20 cellular contexts compared by ENCODE assay signal in the genomic region with DNA sequence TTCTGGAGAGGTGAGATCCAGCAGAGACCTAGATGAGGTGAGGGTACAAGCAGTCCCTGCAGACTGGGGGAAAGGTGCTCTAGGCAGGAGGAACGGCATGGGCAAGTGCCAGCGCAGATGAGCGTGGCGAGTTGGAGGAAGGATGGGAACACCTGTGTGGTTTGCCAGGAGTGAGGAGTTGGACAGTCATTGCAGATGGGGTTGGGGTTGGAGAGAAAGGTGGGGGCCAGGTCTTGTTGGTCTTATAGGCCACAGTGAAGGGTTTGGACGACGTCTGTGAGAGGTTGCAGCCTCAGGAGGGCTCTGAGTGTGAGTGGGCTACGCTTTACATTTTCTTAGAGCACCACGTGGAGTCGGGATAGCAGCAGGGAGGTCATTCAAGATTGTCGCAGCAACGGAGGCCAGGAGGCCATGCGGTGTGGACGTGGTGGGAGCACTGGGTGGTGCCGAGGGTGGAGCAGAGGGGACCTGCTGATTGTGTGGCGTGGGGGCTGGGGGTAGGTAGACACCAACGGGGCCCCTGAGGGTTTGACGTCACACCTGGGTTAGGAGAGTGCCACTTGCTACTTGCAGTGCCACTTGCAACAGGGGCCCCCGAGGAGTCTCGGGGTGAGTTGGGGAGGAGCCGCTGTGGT.
DNase-seq lines count a peak whose midpoint lies in the region; TF ChIP-seq lines count a peak whose summit lies in the region.
"Had no signal": no experiment of that assay in that cellular context is flagged by ENCODE, and none has a peak within 500 bp of the region (broad histone marks: within the 10 kb centered on the region; RNA-seq: fewer than 3 reads in every experiment).

No MANE protein-coding gene starts in this region.

- POLR2A ChIA-PET in CD4-positive, alpha-beta memory T cell (lab: Charles Lee; ENCODE audit: partially characterized antibody), result no interaction called here

- H3T11ph ChIP-seq in H9 (ENCODE audit: low read length), result no peak overlapping the region

- H3K9me3 Mint-ChIP-seq in activated naive CD4-positive, alpha-beta T cell treated with anti-CD3 and anti-CD28 coated beads, Interleukin-2, amount 10 ng/mL, durations not matched to agents 7 days and 5 days, result no peaks in the 10 kb centered on the region
- no peaks in the 10 kb centered on the region for H3K9me3 Mint-ChIP-seq in CD4-positive, alpha-beta memory T cell
- no peaks in the 10 kb centered on the region; a peak in 1 of 5 replicates for H3K9me3 Mint-ChIP-seq in H9
- H3K9me3 Mint-ChIP-seq: CD4-positive, alpha-beta T cell had no signal

- no peak overlapping the region for H2AFZ ChIP-seq in H9 (ENCODE audit: low read length)
- H2AFZ ChIP-seq in neuronal stem cell (ENCODE audit: low read length), result no peak overlapping the region
- H2AFZ ChIP-seq: GM23248, PC-9 had no signal

- no peaks in the 10 kb centered on the region for H3K9me3 ChIP-seq in CD4-positive, alpha-beta memory T cell (ENCODE audit: control insufficient read depth in 1 of 2, low read length in 2 of 2)
- H3K9me3 ChIP-seq in H9 (ENCODE audit: control insufficient read depth, low read depth, low read length), result no peaks in the 10 kb centered on the region
- H3K9me3 ChIP-seq in neuronal stem cell (replicated peaks in 1 of 2; ENCODE audit: control insufficient read depth in 2 of 2, insufficient read depth in 1 of 2, low read depth in 1 of 2, low read length in 2 of 2), result peaks cover 0 to 3% of the 10 kb centered on the region in 2 donors

- H3K27me3 Mint-ChIP-seq in activated naive CD4-positive, alpha-beta T cell treated with anti-CD3 and anti-CD28 coated beads, Interleukin-2, amount 10 ng/mL, durations not matched to agents 7 days and 5 days, result no peaks in the 10 kb centered on the region
- no peaks in the 10 kb centered on the region for H3K27me3 Mint-ChIP-seq in CD4-positive, alpha-beta memory T cell
- no peaks in the 10 kb centered on the region for H3K27me3 Mint-ChIP-seq in H9 (ENCODE audit: low read depth)
- H3K27me3 Mint-ChIP-seq: CD4-positive, alpha-beta T cell had no signal

- intact Hi-C loops in CD4-positive, alpha-beta memory T cell (cut with micrococcal nuclease), result no loop called here

- peaks cover 35% of the 10 kb centered on the region for H3K36me3 ChIP-seq in CD4-positive, alpha-beta memory T cell (ENCODE audit: insufficient read depth, low read length)
- peaks cover 37 to 73% of the 10 kb centered on the region in 2 donors for H3K36me3 ChIP-seq in neuronal stem cell (replicated peaks in 1 of 2; ENCODE audit: control insufficient read depth in 2 of 2, insufficient read depth in 2 of 2, low read length in 2 of 2)

- no peak overlapping the region for H3K4me3 ChIP-seq in CD4-positive, alpha-beta memory T cell (ENCODE audit: low read length in 2 of 2)
- H3K4me3 ChIP-seq in neuronal stem cell (ENCODE audit: low read length in 2 of 2), result peak overlapping the region in 1 of 2 donors; percentile 47
- H3K4me3 ChIP-seq: GM23248, PC-9 had no signal

- H2BK5ac ChIP-seq in H9 (ENCODE audit: insufficient read length, low read length) (no peak overlapping the region), neuronal stem cell (ENCODE audit: low read length) (no peak overlapping the region)

- no peaks in the 10 kb centered on the region for H3K79me1 ChIP-seq in H9 (ENCODE audit: insufficient read depth, low read depth, low read length, poor library complexity, severe bottlenecking)
- no peaks in the 10 kb centered on the region for H3K79me1 ChIP-seq in neuronal stem cell (ENCODE audit: low read depth, low read length)

- no peak overlapping the region for H3K27ac ChIP-seq in CD4-positive, alpha-beta memory T cell (ENCODE audit: low read depth, low read length)
- H3K27ac ChIP-seq in H9 (ENCODE audit: insufficient read length, low read depth, low read length) (no peak overlapping the region), neuronal stem cell (replicated peaks; ENCODE audit: low read length) (no peak overlapping the region)
- H3K27ac ChIP-seq: GM23248, KMS-11, PC-9 had no signal

- CTCF ChIA-PET in activated naive CD4-positive, alpha-beta T cell treated with anti-CD3 and anti-CD28 coated beads, Interleukin-2, amount 10 ng/mL, durations not matched to agents 7 days and 5 days (lab: Charles Lee), result no interaction called here
- CTCF ChIA-PET in CD4-positive, alpha-beta memory T cell (lab: Charles Lee; ENCODE audit: partially characterized antibody), result no interaction called here

- peak overlapping the region; percentile 35 for H3K27ac Mint-ChIP-seq in activated naive CD4-positive, alpha-beta T cell treated with anti-CD3 and anti-CD28 coated beads, Interleukin-2, amount 10 ng/mL, durations not matched to agents 7 days and 5 days
- H3K27ac Mint-ChIP-seq in CD4-positive, alpha-beta memory T cell, result peak overlapping the region in 5 of 7 donors; percentile 22 to 86 (median 49)
- peak overlapping the region in 2 of 3 experiments; percentile 76 to 85; a peak in 5 of 7 replicates for H3K27ac Mint-ChIP-seq in H9
- H3K27ac Mint-ChIP-seq: CD4-positive, alpha-beta T cell had no signal

- no peaks in the 10 kb centered on the region for H3K27me3 ChIP-seq in CD4-positive, alpha-beta memory T cell (ENCODE audit: insufficient read depth, low read length)
- H3K27me3 ChIP-seq in H9 (ENCODE audit: insufficient read depth, low read length), result no peaks in the 10 kb centered on the region
- no peaks in the 10 kb centered on the region for H3K27me3 ChIP-seq in neuronal stem cell (ENCODE audit: control insufficient read depth in 3 of 3, insufficient read depth in 3 of 3, low read depth in 1 of 3, low read length in 3 of 3)

- H2AK5ac ChIP-seq in H9 (ENCODE audit: insufficient read length, low read length) (no peak overlapping the region), neuronal stem cell (ENCODE audit: low read depth, low read length) (peak overlapping the region; percentile 50)

- H2BK12ac ChIP-seq in H9 (ENCODE audit: insufficient read length, low read depth, low read length) (no peak overlapping the region), neuronal stem cell (ENCODE audit: low read length) (no peak overlapping the region)

- no peak overlapping the region for H3K14ac ChIP-seq in H9 (ENCODE audit: insufficient read depth, low read length)
- H3K14ac ChIP-seq in neuronal stem cell (ENCODE audit: low read length), result no peak overlapping the region

- no peak overlapping the region for H2BK120ac ChIP-seq in H9 (ENCODE audit: low read depth, low read length, poor library complexity, severe bottlenecking)
- no peak overlapping the region for H2BK120ac ChIP-seq in neuronal stem cell (ENCODE audit: low read depth, low read length)

- no peak overlapping the region for H4K91ac ChIP-seq in H9 (ENCODE audit: insufficient read length, low read depth, low read length)
- H4K91ac ChIP-seq in neuronal stem cell (ENCODE audit: low read depth, low read length, poor library complexity), result peak overlapping the region; percentile 56

- H3K9ac ChIP-seq in H9 (ENCODE audit: extremely low read depth, insufficient read length, low read length) (no peak overlapping the region), neuronal stem cell (ENCODE audit: low read depth, low read length, poor library complexity) (no peak overlapping the region)
- H3K9ac ChIP-seq: GM23248, KMS-11 had no signal

- no peaks in the 10 kb centered on the region for H3K23me2 ChIP-seq in H9 (ENCODE audit: insufficient read length, low read depth, low read length, poor library complexity, severe bottlenecking)

- H3K4me3 Mint-ChIP-seq in activated naive CD4-positive, alpha-beta T cell treated with anti-CD3 and anti-CD28 coated beads, Interleukin-2, amount 10 ng/mL, durations not matched to agents 7 days and 5 days, result no peak overlapping the region
- H3K4me3 Mint-ChIP-seq in CD4-positive, alpha-beta memory T cell, result peak overlapping the region in 1 of 8 donors; percentile 27
- no peak overlapping the region for H3K4me3 Mint-ChIP-seq in H9
- H3K4me3 Mint-ChIP-seq: CD4-positive, alpha-beta T cell had no signal

- H2BK15ac ChIP-seq in H9 (ENCODE audit: low read depth, low read length) (no peak overlapping the region), neuronal stem cell (ENCODE audit: low read length) (no peak overlapping the region)

- H3K4me1 ChIP-seq in CD4-positive, alpha-beta memory T cell (ENCODE audit: insufficient read depth, low read length), result no peaks in the 10 kb centered on the region
- H3K4me1 ChIP-seq in H9 (ENCODE audit: insufficient read depth, low read length), result no peaks in the 10 kb centered on the region
- H3K4me1 ChIP-seq in neuronal stem cell (ENCODE audit: control insufficient read depth in 2 of 2, insufficient read depth in 1 of 2, low read depth in 1 of 2, low read length in 2 of 2), result no peaks in the 10 kb centered on the region

- no peak for TF ChIP-seq CTCF in H9 (conservative IDR thresholded peaks at IDR 0.05)

- no peak for DNase-seq in activated naive CD4-positive, alpha-beta T cell treated with anti-CD3 and anti-CD28 coated beads, Interleukin-2, amount 10 ng/mL, durations not matched to agents 7 days and 5 days
- no peak for DNase-seq in activated naive CD4-positive, alpha-beta T cell (lab: John Stamatoyannopoulos, UW)
- no peak for DNase-seq in CD4-positive, alpha-beta memory T cell
- DNase-seq in H9 (no peak), neuronal stem cell (ENCODE audit: low spot score) (no peak), COLO829 (ENCODE audit: low spot score) (no peak), H4 (ENCODE audit: low spot score) (no peak)
- DNase-seq: CD4-positive, alpha-beta T cell; GM23248; IMR-90; NCI-H1105; NCI-H146; NCI-H2029 treated with DMSO at 0.1 percent for 48 hours; NCI-H226; NCI-H510A treated with DMSO at 0.1 percent for 48 hours; NCI-H748 treated with DMSO at 0.1 percent for 48 hours; PC-9; RPMI8226; SHP77 had no signal

- H3K4me1 Mint-ChIP-seq in activated naive CD4-positive, alpha-beta T cell treated with anti-CD3 and anti-CD28 coated beads, Interleukin-2, amount 10 ng/mL, durations not matched to agents 7 days and 5 days, result no peaks in the 10 kb centered on the region
- H3K4me1 Mint-ChIP-seq in CD4-positive, alpha-beta memory T cell, result peaks cover 0 to 6% (median 2%) of the 10 kb centered on the region in 4 donors
- H3K4me1 Mint-ChIP-seq in H9, result no peaks in the 10 kb centered on the region

- H2BK20ac ChIP-seq in H9 (ENCODE audit: low read depth, low read length, poor library complexity, severe bottlenecking), result no peak overlapping the region

- no peak overlapping the region for H4K5ac ChIP-seq in H9 (ENCODE audit: insufficient read length, low read depth, low read length)

- H3K4ac ChIP-seq in H9 (ENCODE audit: low read depth, low read length), result no peak overlapping the region
- H3K4ac ChIP-seq in neuronal stem cell (ENCODE audit: low read length), result no peak overlapping the region

- no peak overlapping the region for H3K56ac ChIP-seq in H9 (ENCODE audit: insufficient read length, low read depth, low read length)

- H3K18ac ChIP-seq in H9 (ENCODE audit: insufficient read length, low read depth, low read length) (no peak overlapping the region), neuronal stem cell (ENCODE audit: low read length) (no peak overlapping the region)

- H3K79me2 ChIP-seq in H9 (ENCODE audit: insufficient read depth, low read length), result no peaks in the 10 kb centered on the region

- no CpG with 5 or more reads among the region's 20 CpGs for WGBS in H9 (ENCODE audit: extremely low coverage, insufficient read length, low lambda C conversion rate)
- WGBS in neuronal stem cell (ENCODE audit: extremely low coverage in 2 of 2, insufficient read length in 2 of 2, insufficient replicate concordance in 1 of 2), 2 donors, result no CpG with 5 or more reads among the region's 20 CpGs

- H4K8ac ChIP-seq in H9 (replicated peaks; ENCODE audit: insufficient read length, low read depth, low read length) (no peak overlapping the region), neuronal stem cell (ENCODE audit: low read depth, low read length) (no peak overlapping the region)

- H3K23ac ChIP-seq in H9 (ENCODE audit: insufficient read length, low read depth, low read length) (no peak overlapping the region), neuronal stem cell (ENCODE audit: low read depth, low read length, poor library complexity) (peak overlapping the region; percentile 13)

- H4K20me1 ChIP-seq in H9 (ENCODE audit: control insufficient read depth, insufficient read depth, insufficient read length), result no peaks in the 10 kb centered on the region

- no peak overlapping the region for H3K4me2 ChIP-seq in H9 (ENCODE audit: insufficient read depth, insufficient read length, low read length)
- no peak overlapping the region for H3K4me2 ChIP-seq in neuronal stem cell (ENCODE audit: insufficient read depth, low read length, poor library complexity, severe bottlenecking)
- H3K4me2 ChIP-seq: KMS-11, PC-9 had no signal

- H3K36me3 Mint-ChIP-seq in activated naive CD4-positive, alpha-beta T cell treated with anti-CD3 and anti-CD28 coated beads, Interleukin-2, amount 10 ng/mL, durations not matched to agents 7 days and 5 days, result peaks cover 67% of the 10 kb centered on the region
- H3K36me3 Mint-ChIP-seq in CD4-positive, alpha-beta memory T cell, result peaks cover 67 to 84% of the 10 kb centered on the region in 2 donors
- H3K36me3 Mint-ChIP-seq in H9 (ENCODE audit: insufficient read depth in 1 of 3, low read depth in 3 of 3), result peaks cover 21 to 25% (median 23%) of the 10 kb centered on the region in 3 experiments
